Comparison of ENCODE assay signal across 11 cellular contexts in genomic region chr3:66494964-66495581, GRCh38. TPM values are rescaled to one million over a fixed set of nuclear protein-coding genes. Genes with fewer than 3 reads are reported as not detected.
A peak's percentile ranks its signal among the peaks of the same experiment; 100 is the strongest.
DNase-seq lines count a peak whose midpoint lies in the region; ATAC-seq and TF ChIP-seq lines count a peak whose summit lies in the region.
"Had no signal": no experiment of that assay in that cellular context is flagged by ENCODE, and none has a peak within 500 bp of the region (broad histone marks: within the 10 kb centered on the region; RNA-seq: fewer than 3 reads in every experiment).

No MANE protein-coding gene starts in this region.

- H4K20me1 ChIP-seq in BLaER1 treated with 17β-estradiol and CSF1 and Interleukin-3, amounts not matched to agents 10 nM and 100 nM, result peaks cover 0 to 54% (median 20%) of the 10 kb centered on the region in 11 experiments; a peak in 10 of 22 replicates

- H3K27ac ChIP-seq in BLaER1 treated with 17β-estradiol and CSF1 and Interleukin-3, amounts not matched to agents 10 nM and 100 nM, result peak overlapping the region in 5 of 11 experiments; percentile 8 to 91 (median 50); a peak in 8 of 22 replicates
- H3K27ac ChIP-seq in HUES64 (ENCODE audit: low read depth, low read length), result peak overlapping the region; percentile 72

- peak overlapping the region; percentile 43 for H3K4me3 Mint-ChIP-seq in central memory CD8-positive, alpha-beta T cell
- H3K4me3 Mint-ChIP-seq in nephron (peak overlapping the region in 2 of 3 experiments; percentile 15 to 96), immature natural killer cell (no peak overlapping the region)

- H3K36me3 ChIP-seq in BLaER1 treated with 17β-estradiol and CSF1 and Interleukin-3, amounts not matched to agents 10 nM and 100 nM, result peaks cover 0 to 5% (median 0%) of the 10 kb centered on the region in 11 experiments; a peak in 3 of 22 replicates
- H3K36me3 ChIP-seq in HUES64 (ENCODE audit: insufficient read depth, low read length), result no peaks in the 10 kb centered on the region

- TF ChIP-seq CTCF in nephron (IDR thresholded peaks at IDR 0.05; ENCODE audit: unreplicated experiment in 3 of 3) (no peak), foreskin fibroblast (IDR thresholded peaks at IDR 0.05; ENCODE audit: low read depth, low read length) (no peak)

- peaks cover 59 to 94% (median 92%) of the 10 kb centered on the region in 10 experiments for H3K4me1 ChIP-seq in BLaER1 treated with 17β-estradiol and CSF1 and Interleukin-3, amounts not matched to agents 10 nM and 100 nM
- H3K4me1 ChIP-seq in HUES64 (ENCODE audit: insufficient read depth, low read length), result peaks cover 85% of the 10 kb centered on the region

- no peak overlapping the region for H3K27ac Mint-ChIP-seq in central memory CD8-positive, alpha-beta T cell (ENCODE audit: low read depth)
- H3K27ac Mint-ChIP-seq in nephron, result peak overlapping the region; percentile 61 to 70 (median 65)
- H3K27ac Mint-ChIP-seq in immature natural killer cell, result no peak overlapping the region

- ATAC-seq in central memory CD8-positive, alpha-beta T cell (replicated peaks; ENCODE audit: extremely low read depth, poor library complexity, severe bottlenecking), result no peak
- ATAC-seq in HG03025 (IDR thresholded peaks at IDR 0.05; ENCODE audit: low FRiP score, unreplicated experiment), result no peak

- 9% methylated on average over 7 of the region's 7 CpGs for WGBS in HUES64

- H3K4me1 Mint-ChIP-seq in central memory CD8-positive, alpha-beta T cell, result peaks cover 81% of the 10 kb centered on the region
- H3K4me1 Mint-ChIP-seq in nephron (peaks cover 82% of the 10 kb centered on the region), immature natural killer cell (peaks cover 26 to 38% of the 10 kb centered on the region in 2 donors)

- H3K9ac ChIP-seq in BLaER1 treated with 17β-estradiol and CSF1 and Interleukin-3, amounts not matched to agents 10 nM and 100 nM, result peak overlapping the region in 5 of 11 experiments; percentile 1 to 96 (median 55); a peak in 10 of 22 replicates
- peak overlapping the region; percentile 28 for H3K9ac ChIP-seq in HUES64 (ENCODE audit: low read depth, low read length)

- H3K27me3 Mint-ChIP-seq in central memory CD8-positive, alpha-beta T cell, result no peaks in the 10 kb centered on the region
- H3K27me3 Mint-ChIP-seq in nephron (ENCODE audit: low read depth) (peaks cover 16% of the 10 kb centered on the region), immature natural killer cell (ENCODE audit: low read depth in 3 of 3) (peaks cover 4 to 11% (median 7%) of the 10 kb centered on the region in 3 donors)

- H3K4me3 ChIP-seq in BLaER1 treated with 17β-estradiol and CSF1 and Interleukin-3, amounts not matched to agents 10 nM and 100 nM, result peak overlapping the region in 4 of 10 experiments; percentile 9 to 94 (median 43); a peak in 5 of 20 replicates
- H3K4me3 ChIP-seq in HUES64 (ENCODE audit: low read length) (peak overlapping the region; percentile 95), foreskin fibroblast (ENCODE audit: low read depth in 1 of 2, low read length in 2 of 2) (no peak overlapping the region)

- peak overlapping the region; percentile 40 to 97 (median 90) for H3K4me2 ChIP-seq in BLaER1 treated with 17β-estradiol and CSF1 and Interleukin-3, amounts not matched to agents 10 nM and 100 nM

- no peaks in the 10 kb centered on the region for H3K27me3 ChIP-seq in BLaER1 treated with 17β-estradiol and CSF1 and Interleukin-3, amounts not matched to agents 10 nM and 100 nM
- no peaks in the 10 kb centered on the region for H3K27me3 ChIP-seq in HUES64 (ENCODE audit: insufficient read depth, low read length)

- peaks cover 7% of the 10 kb centered on the region for H3K36me3 Mint-ChIP-seq in central memory CD8-positive, alpha-beta T cell (ENCODE audit: insufficient read depth)
- H3K36me3 Mint-ChIP-seq in nephron (ENCODE audit: low read depth) (no peaks in the 10 kb centered on the region), immature natural killer cell (peaks cover 0 to 5% (median 0%) of the 10 kb centered on the region in 3 donors)

- no peaks in the 10 kb centered on the region for H3K9me3 ChIP-seq in BLaER1 treated with 17β-estradiol and CSF1 and Interleukin-3, amounts not matched to agents 10 nM and 100 nM (replicated peaks in 1 of 11)
- H3K9me3 ChIP-seq in HUES64 (ENCODE audit: insufficient read depth, low read depth, low read length), result no peaks in the 10 kb centered on the region

- no peak for DNase-seq in central memory CD8-positive, alpha-beta T cell (ENCODE audit: low spot score in 2 of 2)
- DNase-seq in immature natural killer cell (no peak), HuH-7.5 (ENCODE audit: low spot score) (no peak), foreskin fibroblast (no peak)
- DNase-seq: C1 segment of cervical spinal cord, KG1, NCI-H446 had no signal

- H3K9me3 Mint-ChIP-seq in central memory CD8-positive, alpha-beta T cell, result no peaks in the 10 kb centered on the region
- H3K9me3 Mint-ChIP-seq in nephron (no peaks in the 10 kb centered on the region), immature natural killer cell (peaks cover 0 to 2% (median 0%) of the 10 kb centered on the region in 6 donors)

RNA-seq across cellular contexts. Expression of gene LRIG1, which starts 5.7 kb away (rescaled TPM):
- polyA plus RNA-seq in HUES64 (2013, experiment 1 of 2), result 54.1 TPM
- 69.7 TPM for polyA plus RNA-seq in HUES64 (2013, experiment 2 of 2)
- 1 to 10 TPM; 4.4 to 9.7 (median 4.7) TPM for polyA plus RNA-seq in immature natural killer cell

Comparison
In these comparisons a context has a peak if more than half of its experiments do, and no peak if none do; other contexts are left out.
1. H3K27ac Mint-ChIP-seq: peak in nephron (3 of 3); none in central memory CD8-positive, alpha-beta T cell (single experiment) and immature natural killer cell (0 of 6).
2. H3K4me3 Mint-ChIP-seq: peak in central memory CD8-positive, alpha-beta T cell (single experiment) and nephron (2 of 3); none in immature natural killer cell (0 of 5).